9 cellular contexts compared by ENCODE assay signal in the genomic region with DNA sequence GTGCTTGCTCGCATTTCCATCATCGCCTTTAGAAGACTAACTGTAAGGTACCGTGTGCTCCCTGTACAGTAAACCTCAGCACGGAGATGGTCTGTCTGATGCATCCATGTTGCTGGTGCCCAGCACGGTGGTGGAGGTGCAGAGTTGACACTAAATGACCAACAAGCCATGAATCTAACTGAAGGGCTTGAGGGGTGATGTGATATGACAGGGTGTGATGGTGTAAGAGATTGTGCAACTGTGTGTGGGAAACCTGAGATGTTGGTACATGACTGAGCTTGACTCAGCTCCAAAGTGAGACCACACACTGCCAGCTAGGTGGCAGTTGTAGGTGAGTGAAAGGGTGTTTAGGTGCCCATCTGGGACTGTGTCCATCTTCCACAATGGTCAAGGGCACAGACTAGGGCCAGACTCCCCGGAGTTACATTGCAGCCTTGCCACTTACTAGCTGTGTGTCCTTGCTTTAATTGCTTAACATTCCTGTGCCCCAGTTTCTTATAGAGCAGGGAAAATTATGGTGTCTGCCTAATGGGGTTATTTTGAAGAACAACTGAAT. TPM values are rescaled to one million over a fixed set of nuclear protein-coding genes. Genes with fewer than 3 reads are reported as not detected.
DNase-seq lines count a peak whose midpoint lies in the region; ATAC-seq and TF ChIP-seq lines count a peak whose summit lies in the region.
"Had no signal": no experiment of that assay in that cellular context is flagged by ENCODE, and none has a peak within 500 bp of the region (broad histone marks: within the 10 kb centered on the region; RNA-seq: fewer than 3 reads in every experiment).

No MANE protein-coding gene starts in this region.

- peak overlapping the region; percentile 2 for H2BK15ac ChIP-seq in IMR-90 (ENCODE audit: low read depth, low read length)

- H3K18ac ChIP-seq in IMR-90 (ENCODE audit: low read depth, low read length): peak overlapping the region; percentile 21; the same call in 1 of the 2 replicates

- 0 out of 2 replicates have a peak overlapping the region, but pooled peaks have one; percentile 2 for H3K56ac ChIP-seq in IMR-90 (ENCODE audit: extremely low read depth, insufficient read depth, low read length)

- H3K79me1 ChIP-seq in IMR-90 (ENCODE audit: low read depth in 1 of 2, low read length in 2 of 2): peaks cover 54 to 99% of the 10 kb centered on the region in 2 experiments

- TF ChIP-seq CTCF in IMR-90 (conservative IDR thresholded peaks at IDR 0.05; ENCODE audit: low read depth, low read length) (no peak), GM13977 (IDR thresholded peaks at IDR 0.05; ENCODE audit: extremely low read depth, insufficient read depth, missing control alignments) (no peak), glutamatergic neuron (IDR thresholded peaks at IDR 0.05; ENCODE audit: partially characterized antibody, unreplicated experiment) (no peak)

- 80% methylated on average over 3 of the region's 6 CpGs; no CpG with 5 or more reads in 1 of the 2 experiments for WGBS in IMR-90 (ENCODE audit: extremely low coverage in 2 of 2, insufficient read length in 1 of 2), 2 experiments

- no peak overlapping the region; the same call in 1 of the 2 replicates for H3K9ac ChIP-seq in IMR-90 (ENCODE audit: low read depth, low read length)

- 0 out of 2 replicates have a peak overlapping the region, but pooled peaks have one; percentile 0 for H3K4me2 ChIP-seq in IMR-90 (ENCODE audit: low read depth, low read length)

- CTCF ChIA-PET in IMR-90 (lab: Yijun Ruan, JAX): interaction anchor here (1.0 to 2.5 kb wide), 2 partner anchors 24 to 136 kb away, joined by 4 to 9 read pairs; no protein-coding TSS in a partner anchor

- intact Hi-C loops in IMR-90 (cut with micrococcal nuclease): no loop called here

- TF ChIP-seq POLR2A in IMR-90 (IDR thresholded peaks at IDR 0.05; ENCODE audit: low read depth, low read length): no peak

- H3K4me1 ChIP-seq in IMR-90 (ENCODE audit: control insufficient read depth, insufficient read depth, low read length) (peaks cover 63% of the 10 kb centered on the region), muscle layer of duodenum (ENCODE audit: control insufficient read depth in 1 of 2, insufficient read depth in 2 of 2, low read length in 2 of 2) (peaks cover 16 to 46% of the 10 kb centered on the region in 2 donors)

- H3K4ac ChIP-seq in IMR-90 (ENCODE audit: low read depth, low read length): peak overlapping the region; percentile 100

- POLR2A ChIA-PET in IMR-90 (lab: Charles Lee; ENCODE audit: unreplicated experiment): no interaction called here

- TF ChIP-seq RAD21 in IMR-90 (IDR thresholded peaks at IDR 0.05; ENCODE audit: low read length): no peak

- H3K9me3 Mint-ChIP-seq in glutamatergic neuron (ENCODE audit: unreplicated experiment): peaks cover 2% of the 10 kb centered on the region

- H3K27ac Mint-ChIP-seq in glutamatergic neuron (ENCODE audit: unreplicated experiment): no peak overlapping the region

- H3K27me3 Mint-ChIP-seq in glutamatergic neuron (ENCODE audit: unreplicated experiment): peaks cover 7% of the 10 kb centered on the region

- peak overlapping the region; percentile 2 for H3K27ac ChIP-seq in IMR-90 (ENCODE audit: insufficient read depth, low read length)
- H3K27ac ChIP-seq in muscle layer of duodenum (ENCODE audit: low read length): peak overlapping the region; percentile 39
- H3K27ac ChIP-seq: body of pancreas had no signal

- peak overlapping the region; percentile 21 to 76; a peak in 3 of 4 replicates for H4K8ac ChIP-seq in IMR-90 (ENCODE audit: low read depth in 2 of 2, low read length in 2 of 2)

- H3K23ac ChIP-seq in IMR-90 (ENCODE audit: low read depth, low read length): peak overlapping the region; percentile 61

- peaks cover 71% of the 10 kb centered on the region for H4K20me1 ChIP-seq in IMR-90 (ENCODE audit: insufficient read depth, low read length)

- peaks cover 71% of the 10 kb centered on the region for H3K9me1 ChIP-seq in IMR-90 (ENCODE audit: insufficient read depth, low read length)

- ATAC-seq in IMR-90 (ENCODE audit: low read depth) (no peak; the same call in 1 of the 2 replicates), HG02798 (IDR thresholded peaks at IDR 0.05; ENCODE audit: poor library complexity, unreplicated experiment) (no peak)
- ATAC-seq: body of pancreas had no signal

- dilution Hi-C loops in IMR-90 (cut with HindIII; ENCODE audit: low sequenced_read_pairs, unreplicated experiment): no loop called here

- no peaks in the 10 kb centered on the region for H3K27me3 ChIP-seq in IMR-90 (ENCODE audit: control insufficient read depth, insufficient read depth, low read length)
- H3K27me3 ChIP-seq in muscle layer of duodenum (ENCODE audit: low read depth, low read length): no peaks in the 10 kb centered on the region
- H3K27me3 ChIP-seq: body of pancreas had no signal

- H2AK5ac ChIP-seq in IMR-90 (ENCODE audit: low read depth, low read length): peak overlapping the region; percentile 23

- H3K14ac ChIP-seq in IMR-90 (replicated peaks; ENCODE audit: low read depth, low read length): peak overlapping the region; percentile 91

- H3K4me1 Mint-ChIP-seq in glutamatergic neuron (ENCODE audit: low read depth, unreplicated experiment): peaks cover 2% of the 10 kb centered on the region

- peak overlapping the region; percentile 28; the same call in 1 of the 2 replicates for H4K5ac ChIP-seq in IMR-90 (ENCODE audit: low read depth, low read length)

- BruUV-seq in IMR-90 (replicated peaks; lab: Mats Ljungman, UMichigan): no TSS peak

- peak overlapping the region; percentile 83 for H2BK5ac ChIP-seq in IMR-90 (ENCODE audit: low read depth, low read length, poor library complexity, severe bottlenecking)

- H2BK120ac ChIP-seq in IMR-90 (ENCODE audit: low read depth, low read length): peak overlapping the region; percentile 99

- peak; percentile 64 to 65 for DNase-seq in AML-193 (lab: John Stamatoyannopoulos, UW)
- peak; percentile 85 for DNase-seq in IMR-90
- peak; percentile 93 for DNase-seq in amniotic epithelial cell (ENCODE audit: low read depth)
- DNase-seq in GM13977 (ENCODE audit: low spot score): no peak
- DNase-seq in stimulated activated naive CD4-positive, alpha-beta T cell treated with Interleukin-2 at 50 U/mL for 16 hours (lab: John Stamatoyannopoulos, UW): no peak
- no peak for DNase-seq in glutamatergic neuron

- H3K36me3 ChIP-seq in IMR-90 (ENCODE audit: control insufficient read depth, insufficient read depth, low read length) (peaks cover 86% of the 10 kb centered on the region), muscle layer of duodenum (ENCODE audit: control insufficient read depth in 1 of 2, insufficient read depth in 2 of 2, low read length in 2 of 2) (peaks cover 2 to 11% of the 10 kb centered on the region in 2 donors)

- H3K4me3 Mint-ChIP-seq in glutamatergic neuron (ENCODE audit: unreplicated experiment): no peak overlapping the region

- peaks cover 3% of the 10 kb centered on the region for H3K36me3 Mint-ChIP-seq in glutamatergic neuron (ENCODE audit: unreplicated experiment)

- H2BK20ac ChIP-seq in IMR-90 (ENCODE audit: low read depth, low read length): peak overlapping the region; percentile 76

- H3K9me3 ChIP-seq in IMR-90 (ENCODE audit: control insufficient read depth, insufficient read depth, low read length) (no peaks in the 10 kb centered on the region), muscle layer of duodenum (ENCODE audit: control insufficient read depth in 1 of 2, low read length in 2 of 2) (no peaks in the 10 kb centered on the region)
- H3K9me3 ChIP-seq: body of pancreas had no signal

- peak overlapping the region; percentile 84 for H4K91ac ChIP-seq in IMR-90 (ENCODE audit: insufficient read depth, low read depth, low read length)

- H3K4me3 ChIP-seq in IMR-90 (ENCODE audit: insufficient read depth, low read depth, low read length) (no peak overlapping the region), muscle layer of duodenum (ENCODE audit: low read depth in 1 of 2, low read length in 2 of 2) (no peak overlapping the region)
- H3K4me3 ChIP-seq: body of pancreas had no signal

- H2AFZ ChIP-seq in IMR-90 (replicated peaks; ENCODE audit: low read length, poor library complexity): peak overlapping the region; percentile 2

- in situ Hi-C loops in IMR-90 (cut with MboI; ENCODE audit: low sequenced_read_pairs) (no loop called here), GM13977 (cut with MboI; ENCODE audit: low pct_unique_long_range_greater_than_20kb, low sequenced_read_pairs, unreplicated experiment) (no loop called here)

- peak overlapping the region; percentile 69 for H2AK9ac ChIP-seq in IMR-90 (replicated peaks; ENCODE audit: low read depth, low read length, poor library complexity)

TF ChIP-seq in IMR-90, 13 proteins besides CTCF, POLR2A, EP300 and RAD21:
- TF ChIP-seq CHD1 (IDR thresholded peaks at IDR 0.05; ENCODE audit: low read depth, low read length): peak; percentile 64; the same call in 1 of the 2 replicates
- no peak for TF ChIP-seq MXI1 (IDR thresholded peaks at IDR 0.05; ENCODE audit: borderline replicate concordance, low read depth, low read length)
- no peak for TF ChIP-seq MAFK (IDR thresholded peaks at IDR 0.05; ENCODE audit: low read depth, low read length)
- peak; percentile 60; the same call in 1 of the 2 replicates for TF ChIP-seq FOS (IDR thresholded peaks at IDR 0.05; ENCODE audit: low read depth, low read length)
- peak; percentile 99 for TF ChIP-seq CEBPB (IDR thresholded peaks at IDR 0.05; ENCODE audit: low read depth, low read length)
- TF ChIP-seq RCOR1 (IDR thresholded peaks at IDR 0.05; ENCODE audit: insufficient replicate concordance, low read length): no peak
- TF ChIP-seq USF2 (IDR thresholded peaks at IDR 0.05; ENCODE audit: low read depth, low read length): no peak
- peak; percentile 56; the same call in 1 of the 2 replicates for TF ChIP-seq NFE2L2 (IDR thresholded peaks at IDR 0.05; ENCODE audit: low read depth, low read length)
- no peak for TF ChIP-seq RFX5 (IDR thresholded peaks at IDR 0.05; ENCODE audit: low read depth, low read length)
TF ChIP-seq in IMR-90: peak in this region for 4.

RNA-seq across cellular contexts. Expression of gene SLC2A1, which starts 21.4 kb away (rescaled TPM):
- total RNA-seq in IMR-90 (2012; rRNA removed): 203 and 395 TPM in 2 replicates
- polyA plus RNA-seq in IMR-90 (2012; rRNA removed): 200 and 208 TPM in 2 replicates
- 557 and 944 TPM in 2 replicates for polyA plus RNA-seq in IMR-90 (2012; cell fraction: cytosol; rRNA removed)
- 202 and 690 TPM in 2 replicates for polyA plus RNA-seq in IMR-90 (2012; cell fraction: nucleus; rRNA removed; ENCODE audit: low replicate concordance)
- total RNA-seq in glutamatergic neuron (ENCODE audit: unreplicated experiment): 25.0 TPM

Comparison
In these comparisons a context has a peak if more than half of its experiments do, and no peak if none do; other contexts are left out.
1. DNase-seq: peak in AML-193 (2 of 2), IMR-90 (single experiment) and amniotic epithelial cell (single experiment); none in GM13977 (single experiment), stimulated activated naive CD4-positive, alpha-beta T cell treated with Interleukin-2 at 50 U/mL for 16 hours (single experiment) and glutamatergic neuron (single experiment).